ENCODE assay signal across 27 cellular contexts in genomic region chr4:8657381-8657776, GRCh38.
"Had no signal": no experiment of that assay in that cellular context is flagged by ENCODE, and none has a peak within 500 bp of the region (broad histone marks: within the 10 kb centered on the region; RNA-seq: fewer than 3 reads in every experiment).

No MANE protein-coding gene starts in this region.

- H3K36me3 Mint-ChIP-seq: activated naive CD8-positive, alpha-beta T cell; natural killer cell treated with Interleukin-12 subunit alpha and Interleukin-12 subunit beta and Interleukin-15 and Interleukin-18, amount 100 ng/mL, for 72 hours had no signal

- H3K9me3 ChIP-seq: body of pancreas, neutrophil, psoas muscle, suprapubic skin, uterus had no signal

- H3K4me3 ChIP-seq: body of pancreas, coronary artery, dorsolateral prefrontal cortex, ovary, psoas muscle, right atrium auricular region, suprapubic skin, tibial nerve, uterus had no signal

- H3K27ac ChIP-seq: body of pancreas, coronary artery, dorsolateral prefrontal cortex, neutrophil, ovary, psoas muscle, right atrium auricular region, suprapubic skin, tibial nerve, uterus had no signal

- H3K4me1 Mint-ChIP-seq: activated CD4-positive, alpha-beta T cell treated with anti-CD3 and anti-CD28 coated beads for 36 hours had no signal

- DNase-seq: activated CD4-positive, alpha-beta T cell treated with anti-CD3 and anti-CD28 coated beads for 36 hours; activated CD4-positive, CD25-positive, alpha-beta regulatory T cell; activated naive CD4-positive, alpha-beta T cell; activated T-cell treated with anti-CD3 and anti-CD28 coated beads for 4 hours; activated T-cell treated with anti-CD3 and anti-CD28 coated beads, Interleukin-2, amount 50 U/mL, for 72 hours; anterior cingulate cortex; body of pancreas; cerebellar nuclear complex; effector memory CD8-positive, alpha-beta T cell; erythroblast; foreskin fibroblast; hippocampal formation; ovary; psoas muscle; stimulated activated CD4-positive, alpha-beta T cell treated with anti-CD3 and anti-CD28 coated beads, Interleukin-15, amount 100 ng/mL, for 24 hours; stimulated activated naive CD4-positive, alpha-beta T cell; T-helper 1 cell; uterus had no signal

- H3K36me3 ChIP-seq: neutrophil, ovary, right atrium auricular region, suprapubic skin, tibial nerve, uterus had no signal

- H3K4me3 Mint-ChIP-seq: activated CD4-positive, alpha-beta T cell treated with anti-CD3 and anti-CD28 coated beads for 36 hours; activated naive CD8-positive, alpha-beta T cell; activated T-cell treated with anti-CD3 and anti-CD28 coated beads, Interleukin-2, amount 50 U/mL, for 72 hours; effector memory CD8-positive, alpha-beta T cell; natural killer cell treated with Interleukin-12 subunit alpha and Interleukin-12 subunit beta and Interleukin-15 and Interleukin-18, amount 100 ng/mL, for 72 hours; T-helper 2 cell treated with Interferon-gamma antibody and Interleukin-4, amounts not matched to agents 5 μg/mL and 100 μg/mL, for 36 hours had no signal

- H3K4me1 ChIP-seq: body of pancreas, psoas muscle, right atrium auricular region, suprapubic skin, tibial nerve, uterus had no signal

- H3K27ac Mint-ChIP-seq: activated CD4-positive, alpha-beta T cell treated with anti-CD3 and anti-CD28 coated beads for 36 hours; activated naive CD8-positive, alpha-beta T cell; activated T-cell treated with anti-CD3 and anti-CD28 coated beads, Interleukin-2, amount 50 U/mL, for 72 hours; effector memory CD8-positive, alpha-beta T cell; natural killer cell treated with Interleukin-12 subunit alpha and Interleukin-12 subunit beta and Interleukin-15 and Interleukin-18, amount 100 ng/mL, for 72 hours; T-helper 2 cell treated with Interferon-gamma antibody and Interleukin-4, amounts not matched to agents 5 μg/mL and 100 μg/mL, for 36 hours had no signal

- H3K27me3 ChIP-seq: body of pancreas, ovary, right atrium auricular region, tibial nerve, uterus had no signal
